Comparison of ENCODE assay signal across 39 cellular contexts in the genomic region with DNA sequence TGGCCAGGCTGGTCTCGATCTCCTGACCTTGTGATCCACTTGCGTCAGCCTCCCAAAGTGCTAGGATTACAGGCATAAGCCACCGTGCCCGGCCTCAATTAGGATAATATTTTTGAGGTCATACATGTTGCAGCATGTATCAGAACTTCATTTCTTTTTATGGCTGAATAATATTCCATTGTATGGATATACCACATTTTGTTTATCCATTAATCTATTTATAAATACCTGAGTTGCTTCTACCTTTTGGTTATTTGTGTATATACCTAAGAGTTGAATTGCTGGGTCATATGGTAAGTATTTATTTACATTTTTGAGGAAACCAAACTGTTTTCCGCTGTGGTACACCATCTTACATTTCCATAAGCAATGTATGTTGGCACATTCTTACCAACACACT. TPM values are rescaled to one million over a fixed set of nuclear protein-coding genes. Genes with fewer than 3 reads are reported as not detected.
"Had no signal": no experiment of that assay in that cellular context is flagged by ENCODE, and none has a peak within 500 bp of the region (broad histone marks: within the 10 kb centered on the region; RNA-seq: fewer than 3 reads in every experiment).

No MANE protein-coding gene starts in this region.

- H3K4me3 ChIP-seq: adrenal gland, ascending aorta, body of pancreas, breast epithelium, cardiac muscle cell had no signal

- H3K27me3 ChIP-seq: adrenal gland, ascending aorta, body of pancreas, brain microvascular endothelial cell, breast epithelium, cardiac muscle cell had no signal

- H3K27ac Mint-ChIP-seq: activated naive CD4-positive, alpha-beta T cell treated with anti-CD3 and anti-CD28 coated beads for 36 hours; activated naive CD4-positive, alpha-beta T cell treated with anti-CD3 and anti-CD28 coated beads, Interleukin-2, amount 10 ng/mL, durations not matched to agents 7 days and 5 days; activated naive CD4-positive, alpha-beta T cell treated with anti-CD3 and anti-CD28 coated beads, Interleukin-2, amount 50 U/mL, for 24 hours; activated naive CD4-positive, alpha-beta T cell treated with anti-CD3 and anti-CD28 coated beads, Interleukin-2, amount 50 U/mL, for 72 hours; activated naive CD8-positive, alpha-beta T cell; activated naive CD8-positive, alpha-beta T cell treated with anti-CD3 and anti-CD28 coated beads for 36 hours; activated naive CD8-positive, alpha-beta T cell treated with anti-CD3 and anti-CD28 coated beads, Interleukin-2, amount 10 ng/mL, durations not matched to agents 7 days and 5 days; activated naive CD8-positive, alpha-beta T cell treated with anti-CD3 and anti-CD28 coated beads, Interleukin-2, amount 50 U/mL, for 24 hours; activated T-cell treated with anti-CD3 and anti-CD28 coated beads, Interleukin-2, amount 50 U/mL, for 24 hours; activated T-cell treated with anti-CD3 and anti-CD28 coated beads, Interleukin-2, amount 50 U/mL, for 72 hours; activated T-helper 1 cell treated with anti-CD3 and anti-CD28 coated beads, Interleukin-12 subunit alpha, Interleukin-12 subunit beta, Interleukin-2, Interleukin-4 antibody, amounts not matched to agents 30 ng/mL and 10 ng/mL and 1 ng/mL, durations not matched to agents 14 hours and 24 hours and 36 hours; activated T-helper 17 cell treated with anti-CD3 and anti-CD28 coated beads, Interleukin-2, amount 50 U/mL, for 72 hours; activated T-helper 2 cell treated with anti-CD3 and anti-CD28 coated beads, Interferon-gamma antibody, Interleukin-2, Interleukin-4, amounts not matched to agents 10 μg/mL and 5 μg/mL and 100 μg/mL, durations not matched to agents 14 hours and 24 hours and 36 hours; brain had no signal

- H3K9me3 ChIP-seq: ascending aorta, body of pancreas, breast epithelium had no signal

- H3K4me1 Mint-ChIP-seq: activated naive CD4-positive, alpha-beta T cell treated with anti-CD3 and anti-CD28 coated beads, Interleukin-2, amount 10 ng/mL, durations not matched to agents 7 days and 5 days; activated naive CD4-positive, alpha-beta T cell treated with anti-CD3 and anti-CD28 coated beads, Interleukin-2, amount 50 U/mL, for 24 hours; activated naive CD8-positive, alpha-beta T cell treated with anti-CD3 and anti-CD28 coated beads for 36 hours; activated naive CD8-positive, alpha-beta T cell treated with anti-CD3 and anti-CD28 coated beads, Interleukin-2, amount 10 ng/mL, durations not matched to agents 7 days and 5 days; activated naive CD8-positive, alpha-beta T cell treated with anti-CD3 and anti-CD28 coated beads, Interleukin-2, amount 50 U/mL, for 24 hours; activated T-helper 17 cell treated with anti-CD3 and anti-CD28 coated beads, Interleukin-2, amount 50 U/mL, for 72 hours; brain; central memory CD8-positive, alpha-beta T cell had no signal

- ATAC-seq: activated naive CD4-positive, alpha-beta T cell treated with anti-CD3 and anti-CD28 coated beads, Interleukin-2, amount 50 U/mL, for 72 hours; activated naive CD8-positive, alpha-beta T cell treated with anti-CD3 and anti-CD28 coated beads, Interleukin-2, amount 50 U/mL, for 24 hours; activated T-cell treated with anti-CD3 and anti-CD28 coated beads, Interleukin-2, amount 50 U/mL, for 4 hours; activated T-cell treated with anti-CD3 and anti-CD28 coated beads, Interleukin-2, amount 50 U/mL, for 72 hours; activated T-helper 17 cell treated with anti-CD3 and anti-CD28 coated beads, Interleukin-2, amount 50 U/mL, for 72 hours; body of pancreas had no signal

- H3K9me3 Mint-ChIP-seq: activated naive CD8-positive, alpha-beta T cell treated with anti-CD3 and anti-CD28 coated beads, Interleukin-2, amount 50 U/mL, for 24 hours; activated T-helper 1 cell treated with anti-CD3 and anti-CD28 coated beads, Interleukin-12 subunit alpha, Interleukin-12 subunit beta, Interleukin-2, Interleukin-4 antibody, amounts not matched to agents 30 ng/mL and 10 ng/mL and 1 ng/mL, durations not matched to agents 14 hours and 24 hours and 36 hours; activated T-helper 17 cell treated with anti-CD3 and anti-CD28 coated beads, Interleukin-2, amount 50 U/mL, for 72 hours; activated T-helper 2 cell treated with anti-CD3 and anti-CD28 coated beads, Interferon-gamma antibody, Interleukin-2, Interleukin-4, amounts not matched to agents 10 μg/mL and 5 μg/mL and 100 μg/mL, durations not matched to agents 14 hours and 24 hours and 36 hours; central memory CD8-positive, alpha-beta T cell had no signal

- FAIRE-seq: astrocyte, bronchial epithelial cell had no signal

- H3K4me3 Mint-ChIP-seq: activated naive CD4-positive, alpha-beta T cell treated with anti-CD3 and anti-CD28 coated beads for 36 hours; activated naive CD4-positive, alpha-beta T cell treated with anti-CD3 and anti-CD28 coated beads, Interleukin-2, amount 10 ng/mL, durations not matched to agents 7 days and 5 days; activated naive CD4-positive, alpha-beta T cell treated with anti-CD3 and anti-CD28 coated beads, Interleukin-2, amount 50 U/mL, for 24 hours; activated naive CD8-positive, alpha-beta T cell; activated naive CD8-positive, alpha-beta T cell treated with anti-CD3 and anti-CD28 coated beads for 36 hours; activated naive CD8-positive, alpha-beta T cell treated with anti-CD3 and anti-CD28 coated beads, Interleukin-2, amount 10 ng/mL, durations not matched to agents 7 days and 5 days; activated naive CD8-positive, alpha-beta T cell treated with anti-CD3 and anti-CD28 coated beads, Interleukin-2, amount 50 U/mL, for 24 hours; activated T-cell treated with anti-CD3 and anti-CD28 coated beads, Interleukin-2, amount 50 U/mL, for 24 hours; activated T-cell treated with anti-CD3 and anti-CD28 coated beads, Interleukin-2, amount 50 U/mL, for 4 hours; activated T-cell treated with anti-CD3 and anti-CD28 coated beads, Interleukin-2, amount 50 U/mL, for 72 hours; activated T-helper 1 cell treated with anti-CD3 and anti-CD28 coated beads, Interleukin-12 subunit alpha, Interleukin-12 subunit beta, Interleukin-2, Interleukin-4 antibody, amounts not matched to agents 30 ng/mL and 10 ng/mL and 1 ng/mL, durations not matched to agents 14 hours and 24 hours and 36 hours; activated T-helper 17 cell treated with anti-CD3 and anti-CD28 coated beads, Interleukin-2, amount 50 U/mL, for 72 hours; brain; central memory CD8-positive, alpha-beta T cell had no signal

- H3K36me3 ChIP-seq: adrenal gland, ascending aorta, brain microvascular endothelial cell, breast epithelium had no signal

- DNase-seq: activated effector memory CD4-positive, alpha-beta T cell treated with anti-CD3 and anti-CD28 coated beads, Interleukin-2, amount 50 U/mL, for 16 hours; activated effector memory CD4-positive, alpha-beta T cell treated with Interleukin-2 at 50 U/mL for 16 hours; activated gamma-delta T cell; activated gamma-delta T cell treated with Interleukin-2 at 50 U/mL for 16 hours; activated naive CD4-positive, alpha-beta T cell; activated naive CD4-positive, alpha-beta T cell treated with anti-CD3 and anti-CD28 coated beads for 36 hours; activated naive CD4-positive, alpha-beta T cell treated with anti-CD3 and anti-CD28 coated beads, Interleukin-2, amount 10 ng/mL, durations not matched to agents 7 days and 5 days; activated naive CD4-positive, alpha-beta T cell treated with anti-CD3 and anti-CD28 coated beads, Interleukin-2, amount 50 U/mL, for 16 hours; activated naive CD4-positive, alpha-beta T cell treated with Interleukin-2 at 50 U/mL for 16 hours; activated naive CD8-positive, alpha-beta T cell treated with anti-CD3 and anti-CD28 coated beads for 36 hours; activated naive CD8-positive, alpha-beta T cell treated with anti-CD3 and anti-CD28 coated beads, Interleukin-2, amount 10 ng/mL, durations not matched to agents 7 days and 5 days; activated naive CD8-positive, alpha-beta T cell treated with anti-CD3 and anti-CD28 coated beads, Interleukin-2, amount 50 U/mL, for 24 hours; activated T-cell treated with anti-CD3 and anti-CD28 coated beads, Interleukin-2, amount 50 U/mL, for 24 hours; activated T-cell treated with anti-CD3 and anti-CD28 coated beads, Interleukin-2, amount 50 U/mL, for 4 hours; activated T-cell treated with anti-CD3 and anti-CD28 coated beads, Interleukin-2, amount 50 U/mL, for 48 hours; activated T-cell treated with anti-CD3 and anti-CD28 coated beads, Interleukin-2, amount 50 U/mL, for 72 hours; adrenal gland; amniotic stem cell; amygdala; anterior cingulate cortex; aorta; body of pancreas; brain microvascular endothelial cell; caudate nucleus; central memory CD4-positive, alpha-beta T cell; cerebellar nuclear complex had no signal

- H3K27ac ChIP-seq: adrenal gland, ascending aorta, body of pancreas, brain microvascular endothelial cell, breast epithelium, cardiac muscle cell had no signal

- H3K4me1 ChIP-seq: adrenal gland, ascending aorta, body of pancreas, breast epithelium had no signal

- H3K36me3 Mint-ChIP-seq: activated naive CD4-positive, alpha-beta T cell treated with anti-CD3 and anti-CD28 coated beads, Interleukin-2, amount 10 ng/mL, durations not matched to agents 7 days and 5 days; activated naive CD4-positive, alpha-beta T cell treated with anti-CD3 and anti-CD28 coated beads, Interleukin-2, amount 50 U/mL, for 24 hours; activated naive CD4-positive, alpha-beta T cell treated with anti-CD3 and anti-CD28 coated beads, Interleukin-2, amount 50 U/mL, for 72 hours; activated naive CD8-positive, alpha-beta T cell treated with anti-CD3 and anti-CD28 coated beads for 36 hours; activated naive CD8-positive, alpha-beta T cell treated with anti-CD3 and anti-CD28 coated beads, Interleukin-2, amount 10 ng/mL, durations not matched to agents 7 days and 5 days had no signal

RNA-seq across cellular contexts. Expression of a gene that starts 18.1 kb away (rescaled TPM):
- total RNA-seq: activated naive CD4-positive, alpha-beta T cell treated with anti-CD3 and anti-CD28 coated beads for 36 hours; activated naive CD4-positive, alpha-beta T cell treated with anti-CD3 and anti-CD28 coated beads, Interleukin-2, amount 50 U/mL, for 72 hours; activated naive CD8-positive, alpha-beta T cell treated with anti-CD3 and anti-CD28 coated beads for 36 hours; activated naive CD8-positive, alpha-beta T cell treated with anti-CD3 and anti-CD28 coated beads, Interleukin-2, amount 10 ng/mL, durations not matched to agents 7 days and 5 days; activated T-cell treated with anti-CD3 and anti-CD28 coated beads, Interleukin-2, amount 50 U/mL, for 72 hours; activated T-helper 1 cell treated with anti-CD3 and anti-CD28 coated beads, Interleukin-12 subunit alpha, Interleukin-12 subunit beta, Interleukin-2, Interleukin-4 antibody, amounts not matched to agents 30 ng/mL and 10 ng/mL and 1 ng/mL, durations not matched to agents 14 hours and 24 hours and 36 hours; activated T-helper 17 cell treated with anti-CD3 and anti-CD28 coated beads, Interleukin-2, amount 50 U/mL, for 72 hours had no signal
